ENCODE assay signal across 1 cellular context in genomic region chr19:54207908-54208783, GRCh38.
TF ChIP-seq lines count a peak whose summit lies in the region.

No MANE protein-coding gene starts in this region.

TF ChIP-seq in GM12878, 131 proteins besides CTCF, POLR2A, EP300 and RAD21 (continued from another document):
- TF ChIP-seq, protein P1, sequence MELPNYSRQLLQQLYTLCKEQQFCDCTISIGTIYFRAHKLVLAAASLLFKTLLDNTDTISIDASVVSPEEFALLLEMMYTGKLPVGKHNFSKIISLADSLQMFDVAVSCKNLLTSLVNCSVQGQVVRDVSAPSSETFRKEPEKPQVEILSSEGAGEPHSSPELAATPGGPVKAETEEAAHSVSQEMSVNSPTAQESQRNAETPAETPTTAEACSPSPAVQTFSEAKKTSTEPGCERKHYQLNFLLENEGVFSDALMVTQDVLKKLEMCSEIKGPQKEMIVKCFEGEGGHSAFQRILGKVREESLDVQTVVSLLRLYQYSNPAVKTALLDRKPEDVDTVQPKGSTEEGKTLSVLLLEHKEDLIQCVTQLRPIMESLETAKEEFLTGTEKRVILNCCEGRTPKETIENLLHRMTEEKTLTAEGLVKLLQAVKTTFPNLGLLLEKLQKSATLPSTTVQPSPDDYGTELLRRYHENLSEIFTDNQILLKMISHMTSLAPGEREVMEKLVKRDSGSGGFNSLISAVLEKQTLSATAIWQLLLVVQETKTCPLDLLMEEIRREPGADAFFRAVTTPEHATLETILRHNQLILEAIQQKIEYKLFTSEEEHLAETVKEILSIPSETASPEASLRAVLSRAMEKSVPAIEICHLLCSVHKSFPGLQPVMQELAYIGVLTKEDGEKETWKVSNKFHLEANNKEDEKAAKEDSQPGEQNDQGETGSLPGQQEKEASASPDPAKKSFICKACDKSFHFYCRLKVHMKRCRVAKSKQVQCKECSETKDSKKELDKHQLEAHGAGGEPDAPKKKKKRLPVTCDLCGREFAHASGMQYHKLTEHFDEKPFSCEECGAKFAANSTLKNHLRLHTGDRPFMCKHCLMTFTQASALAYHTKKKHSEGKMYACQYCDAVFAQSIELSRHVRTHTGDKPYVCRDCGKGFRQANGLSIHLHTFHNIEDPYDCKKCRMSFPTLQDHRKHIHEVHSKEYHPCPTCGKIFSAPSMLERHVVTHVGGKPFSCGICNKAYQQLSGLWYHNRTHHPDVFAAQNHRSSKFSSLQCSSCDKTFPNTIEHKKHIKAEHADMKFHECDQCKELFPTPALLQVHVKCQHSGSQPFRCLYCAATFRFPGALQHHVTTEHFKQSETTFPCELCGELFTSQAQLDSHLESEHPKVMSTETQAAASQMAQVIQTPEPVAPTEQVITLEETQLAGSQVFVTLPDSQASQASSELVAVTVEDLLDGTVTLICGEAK (IDR thresholded peaks at IDR 0.05; ENCODE audit: borderline replicate concordance) = no peak
- TF ChIP-seq PKNOX1 (IDR thresholded peaks at IDR 0.05) = no peak
- peak; percentile 91; the same call in 1 of the 2 replicates for TF ChIP-seq EED (IDR thresholded peaks at IDR 0.05; ENCODE audit: low read depth)
- TF ChIP-seq SP1 (IDR thresholded peaks at IDR 0.05; ENCODE audit: low read depth, low read length) = peak; percentile 28
- peak; percentile 17; the same call in 1 of the 2 replicates for TF ChIP-seq NKRF (conservative IDR thresholded peaks at IDR 0.05)
- TF ChIP-seq BHLHE40 (IDR thresholded peaks at IDR 0.05; ENCODE audit: borderline replicate concordance in 1 of 2, low read depth in 2 of 2, low read length in 1 of 2) = peak; percentile 78 to 81
- TF ChIP-seq ESRRA (IDR thresholded peaks at IDR 0.05; ENCODE audit: low read length) = no peak
- TF ChIP-seq, protein P2, sequence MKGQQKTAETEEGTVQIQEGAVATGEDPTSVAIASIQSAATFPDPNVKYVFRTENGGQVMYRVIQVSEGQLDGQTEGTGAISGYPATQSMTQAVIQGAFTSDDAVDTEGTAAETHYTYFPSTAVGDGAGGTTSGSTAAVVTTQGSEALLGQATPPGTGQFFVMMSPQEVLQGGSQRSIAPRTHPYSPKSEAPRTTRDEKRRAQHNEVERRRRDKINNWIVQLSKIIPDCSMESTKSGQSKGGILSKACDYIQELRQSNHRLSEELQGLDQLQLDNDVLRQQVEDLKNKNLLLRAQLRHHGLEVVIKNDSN (IDR thresholded peaks at IDR 0.05; ENCODE audit: borderline replicate concordance, extremely low read length, insufficient read depth, low read depth, low read length) = peak; percentile 34
- no peak for TF ChIP-seq SMAD1 (IDR thresholded peaks at IDR 0.05; ENCODE audit: low read depth, partially characterized antibody)
- peak; percentile 77 for TF ChIP-seq NFIC (IDR thresholded peaks at IDR 0.05; ENCODE audit: low read depth, low read length)
- peak; percentile 74 for TF ChIP-seq FOXK2 (IDR thresholded peaks at IDR 0.05)
- peak; percentile 82; the same call in 1 of the 2 replicates for TF ChIP-seq CBFB (IDR thresholded peaks at IDR 0.05; ENCODE audit: low read depth)
TF ChIP-seq in GM12878: peak in this region for 59.
